1 cellular context compared by ENCODE assay signal in genomic region chr18:48454146-48454796, GRCh38.
TF ChIP-seq lines count a peak whose summit lies in the region.

No MANE protein-coding gene starts in this region.

TF ChIP-seq in HepG2, 621 proteins besides CTCF, POLR2A, EP300 and RAD21 (continued from another document and continues in another):
- TF ChIP-seq NONO (IDR thresholded peaks at IDR 0.05) (no peak), NONO (CRISPR knock-in tag; conservative IDR thresholded peaks at IDR 0.05) (0 out of 2 replicates have a peak, but pooled peaks have one; percentile 22), CBX5 (CRISPR knock-in tag; IDR thresholded peaks at IDR 0.05; ENCODE audit: borderline replicate concordance) (no peak), ZBTB34 (CRISPR knock-in tag; IDR thresholded peaks at IDR 0.05) (no peak), DRAP1 (CRISPR knock-in tag; IDR thresholded peaks at IDR 0.05) (0 out of 2 replicates have a peak, but pooled peaks have one; percentile 40), DPF2 (CRISPR knock-in tag; IDR thresholded peaks at IDR 0.05; ENCODE audit: borderline replicate concordance, low read depth) (peak; percentile 54; the same call in 1 of the 2 replicates), ZNF256 (CRISPR knock-in tag; conservative IDR thresholded peaks at IDR 0.05) (no peak), NR2F6 (IDR thresholded peaks at IDR 0.05) (peak; percentile 70), NR2F6 (CRISPR knock-in tag; IDR thresholded peaks at IDR 0.05) (peak; percentile 72), POLR2G (IDR thresholded peaks at IDR 0.05; ENCODE audit: low read depth, low read length) (peak; percentile 59; the same call in 1 of the 2 replicates), PATZ1 (CRISPR knock-in tag; IDR thresholded peaks at IDR 0.05) (peak; percentile 45; the same call in 1 of the 2 replicates), ZNF562 (CRISPR knock-in tag; IDR thresholded peaks at IDR 0.05; ENCODE audit: borderline replicate concordance) (no peak), ZSCAN9 (CRISPR knock-in tag; IDR thresholded peaks at IDR 0.05; ENCODE audit: borderline replicate concordance) (0 out of 2 replicates have a peak, but pooled peaks have one; percentile 23), TFDP1 (CRISPR knock-in tag; IDR thresholded peaks at IDR 0.05; ENCODE audit: borderline replicate concordance) (peak; percentile 35; the same call in 1 of the 2 replicates), CCDC6 (CRISPR knock-in tag; IDR thresholded peaks at IDR 0.05) (peak; percentile 32; the same call in 1 of the 2 replicates), ZNF580 (CRISPR knock-in tag; IDR thresholded peaks at IDR 0.05; ENCODE audit: borderline replicate concordance, low read depth) (0 out of 2 replicates have a peak, but pooled peaks have one; percentile 46), NFKB2 (CRISPR knock-in tag; IDR thresholded peaks at IDR 0.05; ENCODE audit: borderline replicate concordance) (no peak), MIER3 (CRISPR knock-in tag; IDR thresholded peaks at IDR 0.05; ENCODE audit: borderline replicate concordance) (no peak), YEATS4 (CRISPR knock-in tag; IDR thresholded peaks at IDR 0.05; ENCODE audit: borderline replicate concordance) (peak; percentile 53; the same call in 1 of the 2 replicates), HNF1A (IDR thresholded peaks at IDR 0.05; ENCODE audit: low read depth) (peak; percentile 28; the same call in 1 of the 2 replicates), HNF1A (CRISPR knock-in tag; IDR thresholded peaks at IDR 0.05; ENCODE audit: borderline replicate concordance) (peak; percentile 34; the same call in 1 of the 2 replicates), FIP1L1 (IDR thresholded peaks at IDR 0.05; ENCODE audit: borderline replicate concordance, insufficient read depth, low read depth, low read length) (no peak), NR1H2 (CRISPR knock-in tag; IDR thresholded peaks at IDR 0.05; ENCODE audit: borderline replicate concordance, low read depth) (no peak), NFATC3 (CRISPR knock-in tag; IDR thresholded peaks at IDR 0.05) (no peak), HDAC2 (CRISPR knock-in tag; IDR thresholded peaks at IDR 0.05) (peak; percentile 79; the same call in 1 of the 2 replicates), CEBPB (IDR thresholded peaks at IDR 0.05; ENCODE audit: borderline replicate concordance, low read depth, low read length) (peak; percentile 82), ZNF768 (CRISPR knock-in tag; IDR thresholded peaks at IDR 0.05) (no peak), ZSCAN31 (CRISPR knock-in tag; IDR thresholded peaks at IDR 0.05; ENCODE audit: low read depth) (no peak), MED1 (CRISPR knock-in tag; IDR thresholded peaks at IDR 0.05) (peak; percentile 61), GTF2F1 (IDR thresholded peaks at IDR 0.05; ENCODE audit: low read length) (no peak), SSRP1 (CRISPR knock-in tag; IDR thresholded peaks at IDR 0.05) (no peak), CEBPG (CRISPR knock-in tag; IDR thresholded peaks at IDR 0.05) (peak; percentile 77)
- TF ChIP-seq, protein P1, sequence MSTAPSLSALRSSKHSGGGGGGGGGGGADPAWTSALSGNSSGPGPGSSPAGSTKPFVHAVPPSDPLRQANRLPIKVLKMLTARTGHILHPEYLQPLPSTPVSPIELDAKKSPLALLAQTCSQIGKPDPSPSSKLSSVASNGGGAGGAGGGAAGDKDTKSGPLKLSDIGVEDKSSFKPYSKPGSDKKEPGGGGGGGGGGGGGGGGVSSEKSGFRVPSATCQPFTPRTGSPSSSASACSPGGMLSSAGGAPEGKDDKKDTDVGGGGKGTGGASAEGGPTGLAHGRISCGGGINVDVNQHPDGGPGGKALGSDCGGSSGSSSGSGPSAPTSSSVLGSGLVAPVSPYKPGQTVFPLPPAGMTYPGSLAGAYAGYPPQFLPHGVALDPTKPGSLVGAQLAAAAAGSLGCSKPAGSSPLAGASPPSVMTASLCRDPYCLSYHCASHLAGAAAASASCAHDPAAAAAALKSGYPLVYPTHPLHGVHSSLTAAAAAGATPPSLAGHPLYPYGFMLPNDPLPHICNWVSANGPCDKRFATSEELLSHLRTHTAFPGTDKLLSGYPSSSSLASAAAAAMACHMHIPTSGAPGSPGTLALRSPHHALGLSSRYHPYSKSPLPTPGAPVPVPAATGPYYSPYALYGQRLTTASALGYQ (CRISPR knock-in tag; IDR thresholded peaks at IDR 0.05): peak; percentile 73; the same call in 1 of the 2 replicates
- TF ChIP-seq, protein P2, sequence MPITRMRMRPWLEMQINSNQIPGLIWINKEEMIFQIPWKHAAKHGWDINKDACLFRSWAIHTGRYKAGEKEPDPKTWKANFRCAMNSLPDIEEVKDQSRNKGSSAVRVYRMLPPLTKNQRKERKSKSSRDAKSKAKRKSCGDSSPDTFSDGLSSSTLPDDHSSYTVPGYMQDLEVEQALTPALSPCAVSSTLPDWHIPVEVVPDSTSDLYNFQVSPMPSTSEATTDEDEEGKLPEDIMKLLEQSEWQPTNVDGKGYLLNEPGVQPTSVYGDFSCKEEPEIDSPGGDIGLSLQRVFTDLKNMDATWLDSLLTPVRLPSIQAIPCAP (CRISPR knock-in tag; IDR thresholded peaks at IDR 0.05; ENCODE audit: low read depth): no peak
- TF ChIP-seq, protein P3, sequence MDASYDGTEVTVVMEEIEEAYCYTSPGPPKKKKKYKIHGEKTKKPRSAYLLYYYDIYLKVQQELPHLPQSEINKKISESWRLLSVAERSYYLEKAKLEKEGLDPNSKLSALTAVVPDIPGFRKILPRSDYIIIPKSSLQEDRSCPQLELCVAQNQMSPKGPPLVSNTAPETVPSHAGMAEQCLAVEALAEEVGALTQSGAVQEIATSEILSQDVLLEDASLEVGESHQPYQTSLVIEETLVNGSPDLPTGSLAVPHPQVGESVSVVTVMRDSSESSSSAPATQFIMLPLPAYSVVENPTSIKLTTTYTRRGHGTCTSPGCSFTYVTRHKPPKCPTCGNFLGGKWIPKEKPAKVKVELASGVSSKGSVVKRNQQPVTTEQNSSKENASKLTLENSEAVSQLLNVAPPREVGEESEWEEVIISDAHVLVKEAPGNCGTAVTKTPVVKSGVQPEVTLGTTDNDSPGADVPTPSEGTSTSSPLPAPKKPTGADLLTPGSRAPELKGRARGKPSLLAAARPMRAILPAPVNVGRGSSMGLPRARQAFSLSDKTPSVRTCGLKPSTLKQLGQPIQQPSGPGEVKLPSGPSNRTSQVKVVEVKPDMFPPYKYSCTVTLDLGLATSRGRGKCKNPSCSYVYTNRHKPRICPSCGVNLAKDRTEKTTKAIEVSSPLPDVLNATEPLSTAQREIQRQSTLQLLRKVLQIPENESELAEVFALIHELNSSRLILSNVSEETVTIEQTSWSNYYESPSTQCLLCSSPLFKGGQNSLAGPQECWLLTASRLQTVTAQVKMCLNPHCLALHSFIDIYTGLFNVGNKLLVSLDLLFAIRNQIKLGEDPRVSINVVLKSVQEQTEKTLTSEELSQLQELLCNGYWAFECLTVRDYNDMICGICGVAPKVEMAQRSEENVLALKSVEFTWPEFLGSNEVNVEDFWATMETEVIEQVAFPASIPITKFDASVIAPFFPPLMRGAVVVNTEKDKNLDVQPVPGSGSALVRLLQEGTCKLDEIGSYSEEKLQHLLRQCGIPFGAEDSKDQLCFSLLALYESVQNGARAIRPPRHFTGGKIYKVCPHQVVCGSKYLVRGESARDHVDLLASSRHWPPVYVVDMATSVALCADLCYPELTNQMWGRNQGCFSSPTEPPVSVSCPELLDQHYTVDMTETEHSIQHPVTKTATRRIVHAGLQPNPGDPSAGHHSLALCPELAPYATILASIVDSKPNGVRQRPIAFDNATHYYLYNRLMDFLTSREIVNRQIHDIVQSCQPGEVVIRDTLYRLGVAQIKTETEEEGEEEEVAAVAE (CRISPR knock-in tag; IDR thresholded peaks at IDR 0.05; ENCODE audit: borderline replicate concordance): no peak
